ENCODE assay signal across 20 cellular contexts in the genomic region with DNA sequence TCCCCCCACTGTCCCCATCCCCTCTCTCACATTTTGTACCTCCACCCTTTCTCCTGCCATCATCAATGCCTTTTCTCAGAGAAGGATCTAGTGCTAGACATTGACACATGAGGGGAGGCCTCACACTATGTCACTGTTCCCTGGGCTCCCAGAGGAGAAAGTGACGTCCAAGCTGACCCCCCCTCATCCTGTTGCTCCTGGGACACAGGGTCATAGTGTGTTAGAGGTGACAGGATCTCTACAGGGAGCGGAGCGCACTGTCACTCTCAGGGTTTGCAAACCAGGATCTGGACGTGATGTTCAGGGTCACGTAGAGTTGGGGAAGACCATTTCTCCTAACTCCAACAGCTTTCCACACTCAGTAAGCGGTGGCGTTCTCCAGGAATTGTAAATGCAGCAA. TPM values are rescaled to one million over a fixed set of nuclear protein-coding genes. Genes with fewer than 3 reads are reported as not detected.
A peak's percentile ranks its signal among the peaks of the same experiment; 100 is the strongest.
DNase-seq lines count a peak whose midpoint lies in the region; ATAC-seq, FAIRE-seq and TF ChIP-seq lines count a peak whose summit lies in the region.
"Had no signal": no experiment of that assay in that cellular context is flagged by ENCODE, and none has a peak within 500 bp of the region (broad histone marks: within the 10 kb centered on the region; RNA-seq: fewer than 3 reads in every experiment).

No MANE protein-coding gene starts in this region.

- no peaks in the 10 kb centered on the region for H3K36me3 ChIP-seq in KMS-11 (ENCODE audit: insufficient read depth)
- no peaks in the 10 kb centered on the region for H3K36me3 ChIP-seq in body of pancreas (replicated peaks in 1 of 2; ENCODE audit: insufficient read depth in 1 of 2, low read depth in 2 of 2)
- H3K36me3 ChIP-seq in pancreas = no peaks in the 10 kb centered on the region
- H3K36me3 ChIP-seq: MG63, SJCRH30 had no signal

- H3K27ac ChIP-seq in A549 = peak overlapping the region; percentile 86 to 92
- H3K27ac ChIP-seq in KMS-11 = peak overlapping the region; percentile 61
- H3K27ac ChIP-seq in body of pancreas = peak overlapping the region; percentile 81 to 88 (median 83)
- peak overlapping the region; percentile 43 to 86 (median 74) for H3K27ac ChIP-seq in pancreas
- H3K27ac ChIP-seq: SJCRH30 had no signal

- H3K27me3 ChIP-seq in KMS-11 (ENCODE audit: insufficient read depth, low read depth) = no peaks in the 10 kb centered on the region
- H3K27me3 ChIP-seq in body of pancreas = no peaks in the 10 kb centered on the region
- H3K27me3 ChIP-seq in pancreas = no peaks in the 10 kb centered on the region
- H3K27me3 ChIP-seq: MG63 had no signal

- TF ChIP-seq CTCF in A549 (IDR thresholded peaks at IDR 0.05) = no peak
- TF ChIP-seq CTCF in KMS-11 (conservative IDR thresholded peaks at IDR 0.05; ENCODE audit: low read depth, low read length) = no peak
- TF ChIP-seq CTCF in body of pancreas (IDR thresholded peaks at IDR 0.05) = no peak
- TF ChIP-seq CTCF in pancreas (IDR thresholded peaks at IDR 0.05) = no peak

- DNase-seq in A549 (ENCODE audit: low read depth in 1 of 2, low spot score in 1 of 2) (no peak), body of pancreas (no peak), pancreas (no peak), amniotic stem cell (lab: John Stamatoyannopoulos, UW) (no peak), DMS153 (lab: John Stamatoyannopoulos, UW) (no peak), NCI-H2171 (lab: John Stamatoyannopoulos, UW) (no peak)
- DNase-seq: CD4-positive, alpha-beta T cell; DMS79 treated with DMSO at 0.1 percent for 48 hours; GDM1; NCI-H1105 treated with DMSO at 0.1 percent for 48 hours; NCI-H187; NCI-H446 treated with DMSO at 0.1 percent for 48 hours; NCI-H82 had no signal

- H3K4me2 ChIP-seq in A549 = peak overlapping the region; percentile 73
- H3K4me2 ChIP-seq in KMS-11 = peak overlapping the region; percentile 48

- H3K9ac ChIP-seq in KMS-11 = peak overlapping the region; percentile 44; the same call in 1 of the 2 replicates

- intact Hi-C loops in body of pancreas (cut with DNase I) (loop anchor here (10.0 kb wide), 1 partner anchor 76 kb away; no protein-coding TSS in a partner anchor), pancreas (cut with DNase I) (no loop called here)

- no peak for TF ChIP-seq EP300 in A549 (IDR thresholded peaks at IDR 0.05)

- H3K4me1 ChIP-seq in A549 = peaks cover 46% of the 10 kb centered on the region
- peaks cover 69% of the 10 kb centered on the region for H3K4me1 ChIP-seq in KMS-11 (ENCODE audit: low read depth, poor library complexity, severe bottlenecking)
- H3K4me1 ChIP-seq in body of pancreas = peaks cover 63% of the 10 kb centered on the region
- H3K4me1 ChIP-seq in pancreas = peaks cover 7 to 18% (median 10%) of the 10 kb centered on the region in 3 donors

- CTCF ChIA-PET in A549 (lab: Yijun Ruan, JAX) = interaction anchor here (1.1 to 2.6 kb wide), 4 partner anchors 10 to 37 kb away, joined by 3 to 8 read pairs (median 4); no protein-coding TSS in a partner anchor

- WGBS in A549 (ENCODE audit: missing lambda C conversion rate) = 98% methylated on average over 4 of the region's 7 CpGs
- 75 to 79% methylated on average over 7 of the region's 7 CpGs for WGBS in body of pancreas, 2 donors
- WGBS in pancreas, 2 donors = 75 to 76% methylated on average over 7 of the region's 7 CpGs

- H3K4me3 ChIP-seq in A549 (no peak overlapping the region), KMS-11 (IDR thresholded peaks at IDR 0.05; ENCODE audit: insufficient read depth, low read depth, low read length) (no peak overlapping the region), body of pancreas (no peak overlapping the region), pancreas (no peak overlapping the region)
- H3K4me3 ChIP-seq: K562, MG63, SJCRH30 had no signal

- H3K9me3 ChIP-seq in A549 (no peaks in the 10 kb centered on the region), body of pancreas (no peaks in the 10 kb centered on the region), pancreas (no peaks in the 10 kb centered on the region)
- H3K9me3 ChIP-seq: MG63, SJCRH30 had no signal

- ATAC-seq in A549 = no peak
- no peak for ATAC-seq in body of pancreas
- ATAC-seq in pancreas = no peak

- no peak for FAIRE-seq in A549 (lab: Jason Lieb, UNC)
- no peak for FAIRE-seq in pancreas (lab: Jason Lieb, UNC)
- FAIRE-seq: GM12892, HTR-8/SVneo, K562 had no signal

- H2AFZ ChIP-seq in KMS-11 (ENCODE audit: low read depth) = peak overlapping the region; percentile 10; the same call in 1 of the 2 replicates

- POLR2A ChIA-PET in A549 (lab: Yijun Ruan, JAX) = no interaction called here

- H4K20me1 ChIP-seq in KMS-11 (ENCODE audit: insufficient read depth) = no peaks in the 10 kb centered on the region

- no peaks in the 10 kb centered on the region for H3K79me2 ChIP-seq in KMS-11 (ENCODE audit: insufficient read depth, low read depth)

- no peak for TF ChIP-seq RAD21 in A549 (conservative IDR thresholded peaks at IDR 0.05 in 1 of 2, IDR thresholded peaks at IDR 0.05 in 1 of 2)

- TF ChIP-seq POLR2A in A549 (IDR thresholded peaks at IDR 0.05; ENCODE audit: low read length) (no peak), body of pancreas (IDR thresholded peaks at IDR 0.05) (no peak)

TF ChIP-seq in A549, 52 proteins besides CTCF, POLR2A, EP300 and RAD21:
- no peak for TF ChIP-seq TP53 (CRISPR knock-in tag; IDR thresholded peaks at IDR 0.05)
- no peak for TF ChIP-seq BHLHE40 (IDR thresholded peaks at IDR 0.05; ENCODE audit: low read depth, low read length)
- TF ChIP-seq ZC3H11A (IDR thresholded peaks at IDR 0.05) = no peak
- TF ChIP-seq FOSL2 (IDR thresholded peaks at IDR 0.05) = no peak
- no peak for TF ChIP-seq FOSL2 (CRISPR knock-in tag; IDR thresholded peaks at IDR 0.05)
- no peak for TF ChIP-seq HEYL (CRISPR knock-in tag; IDR thresholded peaks at IDR 0.05)
- TF ChIP-seq, protein P1, sequence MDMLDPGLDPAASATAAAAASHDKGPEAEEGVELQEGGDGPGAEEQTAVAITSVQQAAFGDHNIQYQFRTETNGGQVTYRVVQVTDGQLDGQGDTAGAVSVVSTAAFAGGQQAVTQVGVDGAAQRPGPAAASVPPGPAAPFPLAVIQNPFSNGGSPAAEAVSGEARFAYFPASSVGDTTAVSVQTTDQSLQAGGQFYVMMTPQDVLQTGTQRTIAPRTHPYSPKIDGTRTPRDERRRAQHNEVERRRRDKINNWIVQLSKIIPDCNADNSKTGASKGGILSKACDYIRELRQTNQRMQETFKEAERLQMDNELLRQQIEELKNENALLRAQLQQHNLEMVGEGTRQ (IDR thresholded peaks at IDR 0.05) = no peak
- no peak for TF ChIP-seq MYC (IDR thresholded peaks at IDR 0.05; ENCODE audit: borderline replicate concordance, low read length)
TF ChIP-seq in A549: peak in this region for 0.

RNA-seq across cellular contexts. Expression of a gene that starts 2.6 kb away (rescaled TPM):
- polyA plus RNA-seq in A549 (2011; rRNA removed) (1.7 and 2.2 TPM in 2 replicates), A549 (2017; fragmentation: RNase III; extraction: RNeasy Plus Mini Kit Qiagen cat#74134 plus additional on column Dnase treatment) (0.08 to 0.24 TPM (median 0.13 TPM) in 3 replicates), pancreas (1 to 10 TPM; 6.3 to 9.7 TPM)
- polyA plus RNA-seq in A549 (2012; cell fraction: cytosol; rRNA removed) = 0.08 and 0.09 TPM in 2 replicates
- 0.04 and 0.12 TPM in 2 replicates for polyA plus RNA-seq in A549 (2012; cell fraction: nucleus; rRNA removed)
- polyA minus RNA-seq in A549 (2011; rRNA and poly(A)+ RNA removed) = 1.8 and 2.5 TPM in 2 replicates
- total RNA-seq in body of pancreas (10 to 100 TPM in 1 of 2 donors, 1 to 10 TPM in 1; 9.9 to 12.7 TPM), pancreas (10 to 100 TPM in 3 of 6 donors, 1 to 10 TPM in 3; 6.9 to 24.7 (median 11.8) TPM)
- total RNA-seq: A673; CD4-positive, alpha-beta T cell; K562; SJCRH30 had no signal

RNA-seq across cellular contexts. Expression of a gene that starts 55.8 kb away (rescaled TPM):
- polyA plus RNA-seq in A549 (2011; rRNA removed) (11.5 and 14.6 TPM in 2 replicates), A549 (2017; fragmentation: RNase III; extraction: RNeasy Plus Mini Kit Qiagen cat#74134 plus additional on column Dnase treatment) (6.7 to 7.5 TPM (median 7.4 TPM) in 3 replicates), pancreas (10 to 100 TPM in 1 of 2 donors, 1 to 10 TPM in 1; 4.0 to 11.6 TPM)
- 5.8 and 6.8 TPM in 2 replicates for polyA plus RNA-seq in A549 (2012; cell fraction: cytosol; rRNA removed)
- 3.3 and 7.4 TPM in 2 replicates for polyA plus RNA-seq in A549 (2012; cell fraction: nucleus; rRNA removed)
- polyA minus RNA-seq in A549 (2011; rRNA and poly(A)+ RNA removed) = 9.7 and 10.4 TPM in 2 replicates
- total RNA-seq in body of pancreas (10 to 100 TPM; 14.0 to 32.3 TPM), pancreas (10 to 100 TPM; 11.5 to 14.2 (median 12.4) TPM)
